In genomic region chr17:37643118-37643766, GRCh38 we compare ENCODE assay signal across 2 cellular contexts.
TF ChIP-seq lines count a peak whose summit lies in the region.

TSS of gene DDX52 (minus strand) at chr17:37643446. CDS start at chr17:37643420, 26 bp downstream.

TF ChIP-seq in IMR-90, 13 proteins besides CTCF, POLR2A, EP300 and RAD21:
- TF ChIP-seq RCOR1 (IDR thresholded peaks at IDR 0.05; ENCODE audit: insufficient replicate concordance, low read length) (no peak), SMC3 (IDR thresholded peaks at IDR 0.05; ENCODE audit: low read depth, low read length) (no peak), MAFK (IDR thresholded peaks at IDR 0.05; ENCODE audit: low read depth, low read length) (no peak), CEBPB (IDR thresholded peaks at IDR 0.05; ENCODE audit: low read depth, low read length) (peak; percentile 82), NFE2L2 (IDR thresholded peaks at IDR 0.05; ENCODE audit: low read depth, low read length) (no peak), FOS (IDR thresholded peaks at IDR 0.05; ENCODE audit: low read depth, low read length) (no peak), BHLHE40 (IDR thresholded peaks at IDR 0.05; ENCODE audit: low read depth, low read length) (no peak), MXI1 (IDR thresholded peaks at IDR 0.05; ENCODE audit: borderline replicate concordance, low read depth, low read length) (peak; percentile 73; the same call in 1 of the 2 replicates)
- TF ChIP-seq, protein P1, sequence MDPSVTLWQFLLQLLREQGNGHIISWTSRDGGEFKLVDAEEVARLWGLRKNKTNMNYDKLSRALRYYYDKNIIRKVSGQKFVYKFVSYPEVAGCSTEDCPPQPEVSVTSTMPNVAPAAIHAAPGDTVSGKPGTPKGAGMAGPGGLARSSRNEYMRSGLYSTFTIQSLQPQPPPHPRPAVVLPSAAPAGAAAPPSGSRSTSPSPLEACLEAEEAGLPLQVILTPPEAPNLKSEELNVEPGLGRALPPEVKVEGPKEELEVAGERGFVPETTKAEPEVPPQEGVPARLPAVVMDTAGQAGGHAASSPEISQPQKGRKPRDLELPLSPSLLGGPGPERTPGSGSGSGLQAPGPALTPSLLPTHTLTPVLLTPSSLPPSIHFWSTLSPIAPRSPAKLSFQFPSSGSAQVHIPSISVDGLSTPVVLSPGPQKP (IDR thresholded peaks at IDR 0.05; ENCODE audit: borderline replicate concordance, low read depth, low read length): no peak

TF ChIP-seq in endothelial cell of umbilical vein, 7 proteins besides CTCF, POLR2A, EP300 and RAD21:
- TF ChIP-seq FOS (IDR thresholded peaks at IDR 0.05; ENCODE audit: borderline replicate concordance, insufficient read depth, low read length) (peak; percentile 6), MAX (IDR thresholded peaks at IDR 0.05; ENCODE audit: insufficient read depth, insufficient read length) (no peak), POLR2AphosphoS5 (IDR thresholded peaks at IDR 0.05; ENCODE audit: insufficient read depth, low read depth, low read length) (peak; percentile 77)
